ENCODE assay signal across 8 cellular contexts in the genomic region with DNA sequence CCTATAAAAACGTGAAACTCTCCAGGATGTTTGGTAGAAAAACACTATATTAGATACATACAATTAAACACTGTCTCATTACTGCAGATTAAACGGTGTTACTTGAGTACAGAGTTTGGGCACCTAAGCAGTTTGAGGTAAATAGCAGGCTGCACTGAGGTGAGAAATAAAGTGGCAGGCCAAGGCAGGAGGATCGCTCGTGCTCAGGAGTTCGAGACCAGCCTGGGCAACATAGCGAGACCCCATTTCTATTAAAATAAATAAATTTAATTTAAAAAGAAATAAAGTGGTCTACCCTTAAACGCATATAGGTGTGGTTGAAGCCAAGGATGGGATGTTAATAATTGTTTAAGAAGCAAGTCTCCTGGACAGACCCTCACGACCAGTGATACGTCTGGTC. TPM values are rescaled to one million over a fixed set of nuclear protein-coding genes. Genes with fewer than 3 reads are reported as not detected.
DNase-seq lines count a peak whose midpoint lies in the region; ATAC-seq, FAIRE-seq and TF ChIP-seq lines count a peak whose summit lies in the region.

No MANE protein-coding gene starts in this region.

- FAIRE-seq in GM18507 (lab: Jason Lieb, UNC), result peak; percentile 64

- H3K4me3 ChIP-seq in SJSA1 (peak overlapping the region; percentile 65), fibroblast of pulmonary artery (replicated peaks; ENCODE audit: low read depth, low read length) (peak overlapping the region; percentile 94), retinal pigment epithelial cell (ENCODE audit: low read length) (peak overlapping the region; percentile 98)

- peaks cover 15% of the 10 kb centered on the region for H3K36me3 ChIP-seq in SJSA1

- H3K27me3 ChIP-seq in SJSA1 (replicated peaks), result no peaks in the 10 kb centered on the region

- H3K9me3 ChIP-seq in SJSA1 (replicated peaks), result no peaks in the 10 kb centered on the region

- TF ChIP-seq CTCF in fibroblast of pulmonary artery (IDR thresholded peaks at IDR 0.05; ENCODE audit: low read length, missing control alignments) (no peak), retinal pigment epithelial cell (conservative IDR thresholded peaks at IDR 0.05; ENCODE audit: low read depth, low read length) (no peak)

- no peak for ATAC-seq in HG03439 (IDR thresholded peaks at IDR 0.05; ENCODE audit: unreplicated experiment)

- no peak overlapping the region for H3K27ac ChIP-seq in SJSA1

- H3K4me1 ChIP-seq in SJSA1 (replicated peaks), result peaks cover 4% of the 10 kb centered on the region

- DNase-seq in GM18507 (ENCODE audit: extremely low spot score, insufficient read length, low read depth) (no peak), SJSA1 (ENCODE audit: low read depth in 1 of 2, low spot score in 2 of 2) (no peak), fibroblast of pulmonary artery (ENCODE audit: low read depth) (peak; percentile 7), retinal pigment epithelial cell (ENCODE audit: low read depth) (no peak), SKM-1 treated with dmso at 0.1 percent for 144 hours (lab: John Stamatoyannopoulos, UW; ENCODE audit: unreplicated experiment) (no peak), NCI-H2029 treated with DMSO at 0.1 percent for 48 hours (lab: John Stamatoyannopoulos, UW) (no peak)
- no peak for DNase-seq in effector CD8-positive, alpha-beta T cell (lab: John Stamatoyannopoulos, UW)

RNA-seq across cellular contexts. Expression of a gene that starts 1.2 kb away (rescaled TPM):
- 33.2 and 35.8 TPM in 2 replicates for total RNA-seq in SJSA1 (2014; rRNA removed; shearing (Covaris generic))
